In genomic region chr16:31464348-31464769, GRCh38 we compare ENCODE assay signal across 24 cellular contexts. TPM values are rescaled to one million over a fixed set of nuclear protein-coding genes. Genes with fewer than 3 reads are reported as not detected.
DNase-seq lines count a peak whose midpoint lies in the region; ATAC-seq, FAIRE-seq and TF ChIP-seq lines count a peak whose summit lies in the region.
"Had no signal": no experiment of that assay in that cellular context is flagged by ENCODE, and none has a peak within 500 bp of the region (broad histone marks: within the 10 kb centered on the region; RNA-seq: fewer than 3 reads in every experiment).

No MANE protein-coding gene starts in this region.

- no peak for TF ChIP-seq CTCF in endothelial cell (IDR thresholded peaks at IDR 0.05; ENCODE audit: unreplicated experiment)
- TF ChIP-seq CTCF in upper lobe of right lung (IDR thresholded peaks at IDR 0.05), result no peak

- H2BK12ac ChIP-seq in mesenchymal stem cell (ENCODE audit: low read length in 2 of 2), result no peak overlapping the region

- no peak for TF ChIP-seq POLR2A in H54 (IDR thresholded peaks at IDR 0.05; ENCODE audit: low read depth, low read length)

- H2AFZ ChIP-seq in mesenchymal stem cell (ENCODE audit: low read depth, low read length), result no peak overlapping the region

- H3K4me3 ChIP-seq in mesenchymal stem cell (ENCODE audit: insufficient read depth in 1 of 2, low read depth in 1 of 2, low read length in 2 of 2) (no peak overlapping the region), upper lobe of right lung (no peak overlapping the region)
- H3K4me3 ChIP-seq: SK-N-MC had no signal

- no peak overlapping the region for H3K14ac ChIP-seq in mesenchymal stem cell (ENCODE audit: low read length in 2 of 2)

- H4K8ac ChIP-seq in mesenchymal stem cell (ENCODE audit: low read length), result no peak overlapping the region

- H2BK15ac ChIP-seq in mesenchymal stem cell (ENCODE audit: low read depth, poor library complexity, severe bottlenecking), result no peak overlapping the region

- H3K27me3 Mint-ChIP-seq in endothelial cell (ENCODE audit: unreplicated experiment), result peaks cover 29% of the 10 kb centered on the region
- H3K27me3 Mint-ChIP-seq in stimulated activated memory B cell treated with anti-CD40 and anti-IgM and Interleukin-4, amounts not matched to agents 10 μg/mL and 1 μg/mL and 100 μg/mL, for 72 hours, result no peaks in the 10 kb centered on the region
- H3K27me3 Mint-ChIP-seq: CD4-positive, alpha-beta T cell had no signal

- H3K4me1 Mint-ChIP-seq in endothelial cell (ENCODE audit: unreplicated experiment), result peaks cover 15% of the 10 kb centered on the region
- H3K4me1 Mint-ChIP-seq in stimulated activated memory B cell treated with anti-CD40 and anti-IgM and Interleukin-4, amounts not matched to agents 10 μg/mL and 1 μg/mL and 100 μg/mL, for 72 hours, result peaks cover 50% of the 10 kb centered on the region

- H3K4me1 ChIP-seq in mesenchymal stem cell (ENCODE audit: control insufficient read depth, insufficient read depth, low read depth, low read length) (peaks cover 7% of the 10 kb centered on the region), upper lobe of right lung (peaks cover 11% of the 10 kb centered on the region)

- no peak overlapping the region for H3K27ac ChIP-seq in mesenchymal stem cell (ENCODE audit: low read length, poor library complexity, severe bottlenecking)
- H3K27ac ChIP-seq in upper lobe of right lung, result no peak overlapping the region
- H3K27ac ChIP-seq: HL-60, RWPE1, SK-N-MC had no signal

- peak overlapping the region; percentile 41 for H4K91ac ChIP-seq in mesenchymal stem cell (ENCODE audit: low read length)

- no peak overlapping the region for H2BK5ac ChIP-seq in mesenchymal stem cell (ENCODE audit: low read depth, low read length, poor library complexity, severe bottlenecking)

- H3K18ac ChIP-seq in mesenchymal stem cell (ENCODE audit: low read depth in 1 of 2, low read length in 2 of 2), result no peak overlapping the region

- no peak for ATAC-seq in Right ventricle myocardium superior (ENCODE audit: poor library complexity)
- ATAC-seq in left cardiac atrium, result no peak
- ATAC-seq in upper lobe of right lung, result no peak
- ATAC-seq in stimulated activated memory B cell treated with anti-CD40 and anti-IgM and Interleukin-4, amounts not matched to agents 10 μg/mL and 1 μg/mL and 100 μg/mL, for 72 hours, result no peak

- peaks cover 28% of the 10 kb centered on the region for H3K79me1 ChIP-seq in mesenchymal stem cell (replicated peaks; ENCODE audit: low read length, poor library complexity, severe bottlenecking)

- H3K4me2 ChIP-seq in mesenchymal stem cell (ENCODE audit: low read length, poor library complexity, severe bottlenecking), result no peak overlapping the region

- no peak overlapping the region for H2AK5ac ChIP-seq in mesenchymal stem cell (ENCODE audit: low read length, severe bottlenecking)

- H3K4ac ChIP-seq in mesenchymal stem cell (ENCODE audit: low read depth in 1 of 2, low read length in 2 of 2), result no peak overlapping the region

- FAIRE-seq in H54 (lab: Jason Lieb, UNC), result no peak
- FAIRE-seq: G401.6 had no signal

- H3K4me3 Mint-ChIP-seq in endothelial cell (ENCODE audit: unreplicated experiment), result no peak overlapping the region
- no peak overlapping the region for H3K4me3 Mint-ChIP-seq in stimulated activated memory B cell treated with anti-CD40 and anti-IgM and Interleukin-4, amounts not matched to agents 10 μg/mL and 1 μg/mL and 100 μg/mL, for 72 hours
- H3K4me3 Mint-ChIP-seq: CD4-positive, alpha-beta T cell had no signal

- DNase-seq in Right ventricle myocardium superior (peak; percentile 37), left cardiac atrium (no peak), endothelial cell (ENCODE audit: low spot score) (no peak), mesenchymal stem cell (no peak), upper lobe of right lung (peak; percentile 63), H54 (ENCODE audit: insufficient read length, low spot score) (no peak)
- no peak for DNase-seq in activated CD4-positive, alpha-beta T cell treated with anti-CD3 and anti-CD28 coated beads for 48 hours
- DNase-seq: 8988T; ACHN; CD4-positive, alpha-beta T cell; Karpas-422; NCI-H1105; NCI-H146; NCI-H1930; NCI-H526 treated with DMSO at 0.1 percent for 48 hours; SHP77 treated with DMSO at 0.1 percent for 48 hours had no signal

- no peak overlapping the region for H2BK120ac ChIP-seq in mesenchymal stem cell (ENCODE audit: low read depth, low read length)

- H3K9me3 Mint-ChIP-seq in endothelial cell (ENCODE audit: unreplicated experiment), result no peaks in the 10 kb centered on the region
- no peaks in the 10 kb centered on the region for H3K9me3 Mint-ChIP-seq in stimulated activated memory B cell treated with anti-CD40 and anti-IgM and Interleukin-4, amounts not matched to agents 10 μg/mL and 1 μg/mL and 100 μg/mL, for 72 hours
- H3K9me3 Mint-ChIP-seq: CD4-positive, alpha-beta T cell had no signal

- H3K27ac Mint-ChIP-seq in endothelial cell (ENCODE audit: unreplicated experiment), result peak overlapping the region; percentile 72
- H3K27ac Mint-ChIP-seq in stimulated activated memory B cell treated with anti-CD40 and anti-IgM and Interleukin-4, amounts not matched to agents 10 μg/mL and 1 μg/mL and 100 μg/mL, for 72 hours, result no peak overlapping the region
- H3K27ac Mint-ChIP-seq: CD4-positive, alpha-beta T cell had no signal

- 97% methylated on average over 36 of the region's 36 CpGs for WGBS in mesenchymal stem cell

- H3K9ac ChIP-seq in mesenchymal stem cell (ENCODE audit: low read length), result no peak overlapping the region

- H3K27me3 ChIP-seq in mesenchymal stem cell (ENCODE audit: control insufficient read depth in 1 of 2, insufficient read depth in 1 of 2, low read length in 2 of 2) (no peaks in the 10 kb centered on the region), upper lobe of right lung (no peaks in the 10 kb centered on the region)

- H3K36me3 ChIP-seq in mesenchymal stem cell (ENCODE audit: control insufficient read depth in 1 of 2, insufficient read depth in 2 of 2, low read depth in 1 of 2, low read length in 2 of 2) (peaks cover 44 to 58% of the 10 kb centered on the region in 2 experiments), upper lobe of right lung (peaks cover 29% of the 10 kb centered on the region)

- intact Hi-C loops in Right ventricle myocardium superior (cut with DNase I), result no loop called here
- intact Hi-C loops in left cardiac atrium (cut with DNase I), result no loop called here
- intact Hi-C loops in upper lobe of right lung (cut with DNase I), result no loop called here

- no peak overlapping the region for H3K23ac ChIP-seq in mesenchymal stem cell (ENCODE audit: low read length in 2 of 2)

- H3K9me3 ChIP-seq in mesenchymal stem cell (ENCODE audit: control insufficient read depth, low read length) (no peaks in the 10 kb centered on the region), upper lobe of right lung (no peaks in the 10 kb centered on the region)

- H3K36me3 Mint-ChIP-seq in endothelial cell (ENCODE audit: low read depth, unreplicated experiment), result peaks cover 18% of the 10 kb centered on the region
- peaks cover 46% of the 10 kb centered on the region for H3K36me3 Mint-ChIP-seq in stimulated activated memory B cell treated with anti-CD40 and anti-IgM and Interleukin-4, amounts not matched to agents 10 μg/mL and 1 μg/mL and 100 μg/mL, for 72 hours

RNA-seq across cellular contexts. Expression of gene ARMC5, which starts 5.1 kb away (rescaled TPM):
- total RNA-seq in Right ventricle myocardium superior (5.8 TPM), left cardiac atrium (1 to 10 TPM; 7.0 to 8.9 TPM), endothelial cell (ENCODE audit: unreplicated experiment) (15.9 TPM), upper lobe of right lung (10.8 TPM)
- 5.3 TPM for polyA plus RNA-seq in mesenchymal stem cell (2013, experiment 1 of 2)
- 5.0 TPM for polyA plus RNA-seq in mesenchymal stem cell (2013, experiment 2 of 2)

RNA-seq across cellular contexts. Expression of gene TGFB1I1, which starts 7.6 kb away (rescaled TPM):
- total RNA-seq in Right ventricle myocardium superior, result 13.2 TPM
- total RNA-seq in left cardiac atrium, result 10 to 100 TPM; 33.2 to 57.9 TPM
- 42.5 TPM for total RNA-seq in endothelial cell (ENCODE audit: unreplicated experiment)
- polyA plus RNA-seq in mesenchymal stem cell (2013, experiment 1 of 2), result 125 TPM
- 118 TPM for polyA plus RNA-seq in mesenchymal stem cell (2013, experiment 2 of 2)
- total RNA-seq in upper lobe of right lung, result 49.9 TPM

RNA-seq across cellular contexts. Expression of gene SLC5A2, which starts 18.6 kb away (rescaled TPM):
- total RNA-seq in Right ventricle myocardium superior (not detected), left cardiac atrium (not detected), endothelial cell (ENCODE audit: unreplicated experiment) (not detected), upper lobe of right lung (3.1 TPM)
- polyA plus RNA-seq in mesenchymal stem cell (2013, experiment 1 of 2), result not detected
- polyA plus RNA-seq in mesenchymal stem cell (2013, experiment 2 of 2), result not detected
- total RNA-seq: H4, NCI-H460 had no signal
- polyA plus RNA-seq: BJ had no signal

RNA-seq across cellular contexts. Expression of gene ZNF843, which starts 21.8 kb away (rescaled TPM):
- total RNA-seq in Right ventricle myocardium superior (1.9 TPM), left cardiac atrium (1 to 10 TPM; 2.3 to 3.0 TPM), endothelial cell (ENCODE audit: unreplicated experiment) (2.5 TPM), upper lobe of right lung (0.84 TPM)
- 0.36 TPM for polyA plus RNA-seq in mesenchymal stem cell (2013, experiment 1 of 2)
- polyA plus RNA-seq in mesenchymal stem cell (2013, experiment 2 of 2), result 0.34 TPM

RNA-seq across cellular contexts. Expression of gene COX6A2, which starts 36.2 kb away (rescaled TPM):
- 1,514 TPM for total RNA-seq in Right ventricle myocardium superior
- 100 to 1,000 TPM; 743 to 769 TPM for total RNA-seq in left cardiac atrium
- not detected for total RNA-seq in endothelial cell (ENCODE audit: unreplicated experiment)
- not detected for polyA plus RNA-seq in mesenchymal stem cell (2013, experiment 1 of 2)
- polyA plus RNA-seq in mesenchymal stem cell (2013, experiment 2 of 2), result not detected
- total RNA-seq in upper lobe of right lung, result not detected
- total RNA-seq: CD4-positive, alpha-beta T cell; H4; NCI-H460 had no signal
- polyA plus RNA-seq: BJ had no signal

Comparison
In these comparisons a context has a peak if more than half of its experiments do, and no peak if none do; other contexts are left out.
1. DNase-seq: peak in Right ventricle myocardium superior (single experiment) and upper lobe of right lung (single experiment); none in left cardiac atrium (single experiment), endothelial cell (single experiment), mesenchymal stem cell (single experiment), H54 (single experiment) and activated CD4-positive, alpha-beta T cell treated with anti-CD3 and anti-CD28 coated beads for 48 hours (single experiment).